29 cellular contexts compared by ENCODE assay signal in the genomic region with DNA sequence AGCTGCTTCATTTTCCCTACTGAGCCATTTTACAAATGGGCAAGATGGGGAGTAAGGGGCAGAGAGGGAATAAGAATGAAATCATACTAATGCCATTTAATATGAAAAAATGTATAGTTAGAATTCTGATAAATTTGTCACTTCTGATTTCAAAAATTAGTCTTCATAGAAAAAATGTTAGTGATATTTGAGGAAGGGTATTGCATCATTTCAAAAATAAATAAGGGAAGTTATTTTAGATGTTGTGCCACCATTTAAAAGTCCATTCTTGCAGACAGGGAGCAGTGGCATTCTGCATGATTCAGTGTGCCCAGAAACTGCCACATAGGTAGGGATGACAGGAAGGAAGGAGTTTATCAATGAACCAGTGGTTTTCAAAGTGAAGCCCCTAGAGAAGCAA.
"Had no signal": no experiment of that assay in that cellular context is flagged by ENCODE, and none has a peak within 500 bp of the region (broad histone marks: within the 10 kb centered on the region; RNA-seq: fewer than 3 reads in every experiment).

No MANE protein-coding gene starts in this region.

- FAIRE-seq: endometrium, endothelial cell of umbilical vein, frontal cortex had no signal

- H3K27me3 Mint-ChIP-seq: dendritic cell treated with granulocyte-macrophage colony-stimulating factor and Interleukin-4, amounts not matched to agents 40 ng/mL and 50 ng/mL, for 4 days had no signal

- H2AFZ ChIP-seq: hepatocyte had no signal

- H3K4me1 Mint-ChIP-seq: endodermal cell had no signal

- H3K27me3 ChIP-seq: colonic mucosa, dorsolateral prefrontal cortex, esophagus muscularis mucosa, esophagus squamous epithelium, foreskin keratinocyte, gastrocnemius medialis, gastroesophageal sphincter, heart left ventricle, heart right ventricle, hepatocyte had no signal

- ATAC-seq: effector memory CD8-positive, alpha-beta T cell; esophagus mucosa; foreskin keratinocyte; gastrocnemius medialis; gastroesophageal sphincter; heart left ventricle; heart right ventricle had no signal

- H3K4me1 ChIP-seq: colonic mucosa, esophagus squamous epithelium, foreskin keratinocyte, gastrocnemius medialis, heart left ventricle, heart right ventricle had no signal

- H3K9me3 ChIP-seq: colonic mucosa, esophagus muscularis mucosa, esophagus squamous epithelium, gastrocnemius medialis, gastroesophageal sphincter, heart left ventricle, heart right ventricle had no signal

- H3K4me3 ChIP-seq: colonic mucosa, coronary artery, dorsolateral prefrontal cortex, esophagus muscularis mucosa, esophagus squamous epithelium, gastrocnemius medialis, gastroesophageal sphincter, heart left ventricle, heart right ventricle, hepatocyte had no signal

- H3K79me2 ChIP-seq: hepatocyte had no signal

- H3K36me3 ChIP-seq: colonic mucosa, esophagus muscularis mucosa, esophagus squamous epithelium, gastrocnemius medialis, gastroesophageal sphincter, heart left ventricle, heart right ventricle had no signal

- H3K27ac Mint-ChIP-seq: dendritic cell treated with granulocyte-macrophage colony-stimulating factor and Interleukin-4, amounts not matched to agents 40 ng/mL and 50 ng/mL, for 4 days; effector memory CD8-positive, alpha-beta T cell; endodermal cell had no signal

- H3K27ac ChIP-seq: colonic mucosa, coronary artery, dorsolateral prefrontal cortex, epithelial cell of prostate, esophagus muscularis mucosa, esophagus squamous epithelium, foreskin keratinocyte, gastrocnemius medialis, gastroesophageal sphincter, heart left ventricle, heart right ventricle, hepatocyte had no signal

- H3K4me2 ChIP-seq: hepatocyte had no signal

- H3K4me3 Mint-ChIP-seq: dendritic cell treated with granulocyte-macrophage colony-stimulating factor and Interleukin-4, amounts not matched to agents 40 ng/mL and 50 ng/mL, for 4 days; effector memory CD8-positive, alpha-beta T cell; endodermal cell had no signal

- DNase-seq: colonic mucosa; cortex of kidney; dermis blood vessel endothelial cell; dorsolateral prefrontal cortex; effector CD4-positive, alpha-beta T cell; effector CD8-positive, alpha-beta T cell; effector memory CD4-positive, alpha-beta T cell; effector memory CD8-positive, alpha-beta T cell; endodermal cell; erythroblast; esophagus squamous epithelium; foreskin fibroblast; foreskin keratinocyte; foreskin melanocyte; gastrocnemius medialis; glutamatergic neuron; head of caudate nucleus; heart left ventricle; heart right ventricle had no signal
